ENCODE assay signal across 23 cellular contexts in the genomic region with DNA sequence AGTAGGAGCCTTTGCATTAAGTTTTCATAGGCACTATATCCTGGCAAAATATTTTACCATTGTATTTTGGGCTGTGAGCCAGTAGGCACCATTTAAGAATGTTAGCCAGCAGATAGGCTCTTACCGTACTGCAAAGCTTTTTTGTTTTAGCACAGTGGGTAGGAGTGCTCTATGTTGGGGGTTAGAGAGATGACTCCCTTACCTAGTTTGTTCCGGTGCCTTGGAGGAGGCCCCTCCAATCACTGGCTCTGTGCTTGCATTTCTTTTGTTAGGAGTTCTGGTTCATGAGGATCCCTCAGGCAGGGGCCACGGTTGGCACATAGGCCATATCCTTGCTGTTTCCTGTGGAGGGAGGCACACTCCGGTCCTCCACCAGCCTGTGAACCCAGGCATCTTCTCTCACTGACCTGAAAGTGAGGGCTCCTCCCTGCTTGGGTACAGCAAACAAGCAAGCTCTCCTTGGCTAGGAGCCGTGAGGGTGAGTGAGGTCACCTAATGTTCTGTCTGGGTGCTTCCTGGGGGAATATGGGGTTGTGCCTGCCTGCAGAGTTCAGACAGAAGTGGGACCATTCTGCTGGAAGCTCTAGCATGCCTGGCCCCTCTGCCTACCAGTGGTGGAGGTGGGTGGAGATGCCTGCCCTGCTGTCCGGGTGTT. TPM values are rescaled to one million over a fixed set of nuclear protein-coding genes. Genes with fewer than 3 reads are reported as not detected.
DNase-seq lines count a peak whose midpoint lies in the region; ATAC-seq, FAIRE-seq and TF ChIP-seq lines count a peak whose summit lies in the region.
"Had no signal": no experiment of that assay in that cellular context is flagged by ENCODE, and none has a peak within 500 bp of the region (broad histone marks: within the 10 kb centered on the region; RNA-seq: fewer than 3 reads in every experiment).

No MANE protein-coding gene starts in this region.

- BruUV-seq in K562 (replicated peaks; lab: Mats Ljungman, UMichigan), result no TSS peak

- peak in 1 of 2 experiments; percentile 36; a peak in 3 of 6 replicates for ATAC-seq in A549
- peak; percentile 54 for ATAC-seq in K562
- ATAC-seq: activated CD4-positive, alpha-beta T cell treated with anti-CD3 and anti-CD28 coated beads for 36 hours; naive thymus-derived CD4-positive, alpha-beta T cell; T-helper 17 cell had no signal

- H3K9me3 ChIP-seq in A549, result peaks cover 15% of the 10 kb centered on the region; the same call in 2 of the 3 replicates
- H3K9me3 ChIP-seq in K562 (replicated peaks; ENCODE audit: control insufficient read depth, insufficient read depth, low read depth, low read length), result peaks cover 4% of the 10 kb centered on the region; the same call in 1 of the 2 replicates
- H3K9me3 ChIP-seq in cardiac muscle cell (ENCODE audit: low read depth), result no peaks in the 10 kb centered on the region
- H3K9me3 ChIP-seq: prostate gland had no signal

- FAIRE-seq in A549 (lab: Jason Lieb, UNC) (no peak), K562 (lab: Jason Lieb, UNC) (no peak)
- FAIRE-seq: A204.1, GM12892 had no signal

- H3K27ac ChIP-seq in A549 (peak overlapping the region; percentile 49 to 64; a peak in 5 of 6 replicates), K562 (ENCODE audit: extremely low read depth, low read depth, low read length) (no peak overlapping the region), cardiac muscle cell (peak overlapping the region; percentile 27)
- H3K27ac ChIP-seq: prostate gland, thoracic aorta had no signal

- no peak overlapping the region for H3K4me3 ChIP-seq in A549
- no peak overlapping the region for H3K4me3 ChIP-seq in K562
- H3K4me3 ChIP-seq in cardiac muscle cell, result no peak overlapping the region
- H3K4me3 ChIP-seq: GM23338, prostate gland, thoracic aorta had no signal

- TF ChIP-seq RAD21 in A549 (conservative IDR thresholded peaks at IDR 0.05 in 1 of 2, IDR thresholded peaks at IDR 0.05 in 1 of 2) (no peak), K562 (CRISPR knock-in tag; conservative IDR thresholded peaks at IDR 0.05 in 1 of 2, IDR thresholded peaks at IDR 0.05 in 1 of 2) (no peak)

- TF ChIP-seq CTCF in A549 (IDR thresholded peaks at IDR 0.05), result no peak
- TF ChIP-seq CTCF in K562 (IDR thresholded peaks at IDR 0.05 in 2 of 3, conservative IDR thresholded peaks at IDR 0.05 in 1 of 3; ENCODE audit: insufficient read depth in 2 of 3, low read depth in 1 of 3, low read length in 3 of 3), result no peak
- TF ChIP-seq CTCF in cardiac muscle cell (IDR thresholded peaks at IDR 0.05; ENCODE audit: low read depth, low read length), result no peak

- H3K4me1 ChIP-seq in A549, result peaks cover 18% of the 10 kb centered on the region
- H3K4me1 ChIP-seq in K562 (replicated peaks in 1 of 2; ENCODE audit: control insufficient read depth in 2 of 2, insufficient read depth in 2 of 2, low read length in 2 of 2), result peaks cover 2 to 11% of the 10 kb centered on the region in 2 experiments; a peak in 4 of 5 replicates
- H3K4me1 ChIP-seq in cardiac muscle cell (ENCODE audit: low read depth), result peaks cover 3% of the 10 kb centered on the region
- H3K4me1 ChIP-seq: prostate gland had no signal

- H4K20me1 ChIP-seq in K562 (replicated peaks; ENCODE audit: control insufficient read depth, insufficient read depth, low read length), result no peaks in the 10 kb centered on the region

- in situ Hi-C loops in K562 (cut with MboI), result no loop called here

- H3K27me3 ChIP-seq in K562 (ENCODE audit: control insufficient read depth in 2 of 2, insufficient read depth in 2 of 2, low read length in 2 of 2), result no peaks in the 10 kb centered on the region
- no peaks in the 10 kb centered on the region for H3K27me3 ChIP-seq in cardiac muscle cell

- H3K9me1 ChIP-seq in K562 (ENCODE audit: control insufficient read depth, insufficient read depth, low read length), result no peaks in the 10 kb centered on the region

- TF ChIP-seq EP300 in A549 (IDR thresholded peaks at IDR 0.05), result no peak
- no peak for TF ChIP-seq EP300 in K562 (IDR thresholded peaks at IDR 0.05; ENCODE audit: low read length)

- TF ChIP-seq POLR2A in A549 (IDR thresholded peaks at IDR 0.05; ENCODE audit: low read length) (no peak), K562 (conservative IDR thresholded peaks at IDR 0.05) (no peak)

- H3K9ac ChIP-seq in K562 (ENCODE audit: insufficient read depth in 1 of 2, low read depth in 2 of 2, low read length in 2 of 2), result peak overlapping the region in 1 of 2 experiments; percentile 86; a peak in 2 of 4 replicates

- DNase-seq in A549 (ENCODE audit: low read depth in 1 of 2, low spot score in 1 of 2) (no peak), K562 (ENCODE audit: extremely low read depth in 1 of 4, low spot score in 3 of 4) (peak in 1 of 4 experiments; percentile 4), cardiac muscle cell (ENCODE audit: low read depth in 1 of 2, low spot score in 1 of 2) (no peak), mucosa of gallbladder (ENCODE audit: low spot score) (peak; percentile 23), GF-D8 (lab: John Stamatoyannopoulos, UW) (no peak), NCI-H187 (lab: John Stamatoyannopoulos, UW) (no peak), AG08396 (ENCODE audit: low spot score) (no peak)
- DNase-seq in activated CD4-positive, alpha-beta T cell treated with anti-CD3 and anti-CD28 coated beads for 48 hours, result no peak
- DNase-seq: activated CD4-positive, alpha-beta T cell treated with anti-CD3 and anti-CD28 coated beads for 36 hours; activated gamma-delta T cell; mesendoderm; naive thymus-derived CD4-positive, alpha-beta T cell; NCI-H1105; NCI-H2029 treated with DMSO at 0.1 percent for 48 hours; NCI-H526 treated with DMSO at 0.1 percent for 48 hours; stimulated activated naive CD4-positive, alpha-beta T cell treated with Interleukin-2 at 50 U/mL for 16 hours; T-helper 17 cell had no signal

- no peaks in the 10 kb centered on the region for H3K36me3 ChIP-seq in K562 (ENCODE audit: control insufficient read depth, insufficient read depth, low read length)
- no peaks in the 10 kb centered on the region for H3K36me3 ChIP-seq in cardiac muscle cell
- H3K36me3 ChIP-seq: prostate gland, thoracic aorta had no signal

- CTCF ChIA-PET in A549 (lab: Yijun Ruan, JAX) (interaction anchor here (1.3 to 1.5 kb wide), 2 partner anchors 16 to 57 kb away, joined by 5 read pairs; no protein-coding TSS in a partner anchor), K562 (lab: Yijun Ruan, JAX; ENCODE audit: low intra/inter-chr PET ratio) (no interaction called here)

- 93% methylated on average over 6 of the region's 6 CpGs for WGBS in A549 (ENCODE audit: missing lambda C conversion rate)
- WGBS in K562 (ENCODE audit: insufficient coverage, low coverage, missing lambda C conversion rate), result 76% methylated on average over 6 of the region's 6 CpGs

- POLR2A ChIA-PET in A549 (lab: Yijun Ruan, JAX), result no interaction called here
- POLR2A ChIA-PET in K562 (lab: Yijun Ruan, JAX), result interaction anchor here (1.1 kb wide), 1 partner anchor 9 kb away, joined by 4 read pairs; no protein-coding TSS in a partner anchor

- H3K4me2 ChIP-seq in A549 (peak overlapping the region; percentile 69), K562 (ENCODE audit: insufficient read depth, low read length) (peak overlapping the region; percentile 10; the same call in 1 of the 2 replicates)
- H3K4me2 ChIP-seq: GM23338 had no signal

- no peak overlapping the region for H2AFZ ChIP-seq in K562 (ENCODE audit: low read depth, low read length)
- H2AFZ ChIP-seq: GM23338 had no signal

- intact Hi-C loops in K562 (cut with micrococcal nuclease), result no loop called here

- peaks cover 14% of the 10 kb centered on the region; the same call in 2 of the 3 replicates for H3K79me2 ChIP-seq in K562 (ENCODE audit: control insufficient read depth, insufficient read depth, low read length)

TF ChIP-seq in A549, 52 proteins besides CTCF, POLR2A, EP300 and RAD21 (continues in another document):
- no peak for TF ChIP-seq CEBPB (IDR thresholded peaks at IDR 0.05)
- TF ChIP-seq HDAC2 (IDR thresholded peaks at IDR 0.05), result no peak

RNA-seq across cellular contexts. Expression of a gene that starts 29.8 kb away (rescaled TPM):
- polyA plus RNA-seq in A549 (2011; rRNA removed) (30.4 and 42.5 TPM in 2 replicates), A549 (2017; fragmentation: RNase III; extraction: RNeasy Plus Mini Kit Qiagen cat#74134 plus additional on column Dnase treatment) (17.6 to 24.2 TPM (median 23.8 TPM) in 3 replicates), K562 (2011; rRNA removed) (12.2 and 16.4 TPM in 2 replicates), K562 (2014; fragmentation: Illumina TruSeq; extraction: Trizol) (9.7 and 12.0 TPM in 2 replicates), K562 (2014; fragmentation: Nextera tagmentation; extraction: Ambion mirVana) (1 to 10 TPM; 4.3 to 5.2 TPM), K562 (2014; rRNA removed) (6.7 and 7.0 TPM in 2 replicates), cardiac muscle cell (216 and 265 TPM in 2 replicates)
- 7.5 and 7.9 TPM in 2 replicates for polyA plus RNA-seq in A549 (2012; cell fraction: cytosol; rRNA removed)
- 13.4 and 18.1 TPM in 2 replicates for polyA plus RNA-seq in A549 (2012; cell fraction: nucleus; rRNA removed)
- polyA minus RNA-seq in A549 (2011; rRNA and poly(A)+ RNA removed), result 73.4 and 79.3 TPM in 2 replicates
- 48.1 and 65.2 TPM in 2 replicates for total RNA-seq in K562 (2011; cell fraction: chromatin; rRNA removed; ENCODE audit: low replicate concordance)
- 41.1 and 45.5 TPM in 2 replicates for total RNA-seq in K562 (2011; cell fraction: nucleolus; rRNA removed)
- total RNA-seq in K562 (2011; cell fraction: nucleoplasm; rRNA removed), result 41.8 and 50.5 TPM in 2 replicates
- total RNA-seq in K562 (2014; rRNA removed) (8.2 and 10.4 TPM in 2 replicates), K562 (2014; rRNA removed; fragmentation: Illumina TruSeq; extraction: Trizol) (7.9 and 8.5 TPM in 2 replicates), K562 (2015; rRNA removed; fragmentation: Illumina TruSeq; extraction: Trizol) (3.6 and 3.8 TPM in 2 replicates), K562 (2021) (12.8 and 13.6 TPM in 2 replicates), cardiac muscle cell (423 and 509 TPM in 2 replicates), mucosa of gallbladder (205 TPM)
- polyA plus RNA-seq in K562 (2011; cell fraction: cytosol; rRNA removed), result 11.4 and 13.9 TPM in 2 replicates
- 9.9 and 15.8 TPM in 2 replicates for polyA plus RNA-seq in K562 (2011; cell fraction: nucleus; rRNA removed)
- 6.6 and 7.6 TPM in 2 replicates for polyA plus RNA-seq in K562 (2012)
- polyA minus RNA-seq in K562 (2011; rRNA and poly(A)+ RNA removed), result 39.9 and 55.1 TPM in 2 replicates
- polyA minus RNA-seq in K562 (2011; cell fraction: cytosol; rRNA and poly(A)+ RNA removed), result 19.4 and 29.2 TPM in 2 replicates
- 15.8 and 17.2 TPM in 2 replicates for polyA minus RNA-seq in K562 (2011; cell fraction: nucleus; rRNA and poly(A)+ RNA removed)
- polyA plus RNA-seq: IgD-negative memory B cell; naive thymus-derived CD4-positive, alpha-beta T cell had no signal
